Comparison of ENCODE assay signal across 28 cellular contexts in genomic region chr7:140182917-140183316, GRCh38.
"Had no signal": no experiment of that assay in that cellular context is flagged by ENCODE, and none has a peak within 500 bp of the region (broad histone marks: within the 10 kb centered on the region; RNA-seq: fewer than 3 reads in every experiment).

No MANE protein-coding gene starts in this region.

- H3K27ac ChIP-seq: neural progenitor cell, ovary, parathyroid adenoma, psoas muscle, skin epidermis, spleen, suprapubic skin, testis, tibial artery, transverse colon, upper lobe of right lung, uterus had no signal

- H2AFZ ChIP-seq: neural progenitor cell, parathyroid adenoma had no signal

- H3K79me2 ChIP-seq: parathyroid adenoma had no signal

- H3K9ac ChIP-seq: neural progenitor cell, parathyroid adenoma had no signal

- H3K4me2 ChIP-seq: neural progenitor cell, smooth muscle cell had no signal

- H3K9me3 ChIP-seq: ovary, psoas muscle, suprapubic skin, testis, tibial artery, transverse colon, upper lobe of right lung, uterus had no signal

- H3K4me1 ChIP-seq: parathyroid adenoma, psoas muscle, uterus had no signal

- DNase-seq: natural killer cell; occipital lobe; ovary; posterior cingulate gyrus; psoas muscle; right cardiac atrium; spleen; stimulated activated CD4-positive, alpha-beta T cell treated with anti-CD3 and anti-CD28 coated beads, Interleukin-12 subunit alpha, Interleukin-12 subunit beta, amount 100 ng/mL, for 4 hours; stimulated activated CD4-positive, alpha-beta T cell treated with anti-CD3 and anti-CD28 coated beads, Interleukin-1b, Interleukin-23, amount 100 ng/mL, for 48 hours; stimulated activated CD4-positive, alpha-beta T cell treated with anti-CD3 and anti-CD28 coated beads, Interleukin-4, amount 100 ng/mL, for 1 hour; stimulated activated CD4-positive, alpha-beta T cell treated with anti-CD3 and anti-CD28 coated beads, Interleukin-4, amount 100 ng/mL, for 4 hours; stimulated activated CD8-positive, alpha-beta memory T cell treated with anti-CD3 and anti-CD28 coated beads, Interleukin-4, amount 100 ng/mL, for 48 hours; stimulated activated naive CD4-positive, alpha-beta T cell; stimulated activated naive CD8-positive, alpha-beta T cell treated with anti-CD3 and anti-CD28 coated beads, Interleukin-15, amount 100 ng/mL, for 72 hours; stimulated activated naive CD8-positive, alpha-beta T cell treated with anti-CD3 and anti-CD28 coated beads, Interleukin-15, Interleukin-2, amounts not matched to agents 100 U/mL and 50 U/mL, for 24 hours; substantia nigra; testis; tibial artery; transverse colon; upper lobe of right lung; uterus had no signal

- H3K27me3 ChIP-seq: ovary, testis had no signal

- H3K36me3 ChIP-seq: neural progenitor cell, ovary, spleen, suprapubic skin, tibial artery, transverse colon, upper lobe of right lung, uterus had no signal

- ATAC-seq: natural killer cell; psoas muscle; right cardiac atrium; sciatic nerve; stimulated activated memory B cell treated with anti-CD40 and anti-IgM and Interleukin-4, amounts not matched to agents 10 μg/mL and 1 μg/mL and 100 μg/mL, for 72 hours; stimulated activated naive CD8-positive, alpha-beta T cell treated with anti-CD3 and anti-CD28 coated beads, Interleukin-15, amount 100 ng/mL, for 72 hours; stimulated activated naive CD8-positive, alpha-beta T cell treated with anti-CD3 and anti-CD28 coated beads, Interleukin-15, Interleukin-2, amounts not matched to agents 100 U/mL and 50 U/mL, for 24 hours; upper lobe of right lung had no signal

- H3K4me3 ChIP-seq: neural progenitor cell, ovary, psoas muscle, skin epidermis, smooth muscle cell, spleen, suprapubic skin, testis, tibial artery, transverse colon, upper lobe of right lung, uterus had no signal
